Comparison of ENCODE assay signal across 1 cellular context in genomic region chr1:157199421-157199755, GRCh38.
TF ChIP-seq lines count a peak whose summit lies in the region.

No MANE protein-coding gene starts in this region.

TF ChIP-seq in HepG2, 621 proteins besides CTCF, POLR2A, EP300 and RAD21 (continued from another document):
- TF ChIP-seq PRDM10 (CRISPR knock-in tag; IDR thresholded peaks at IDR 0.05; ENCODE audit: low read depth) (no peak), NFE2L2 (IDR thresholded peaks at IDR 0.05; ENCODE audit: low read length) (no peak), ZBTB3 (CRISPR knock-in tag; IDR thresholded peaks at IDR 0.05; ENCODE audit: borderline replicate concordance, low read depth) (no peak)
